In the genomic region with DNA sequence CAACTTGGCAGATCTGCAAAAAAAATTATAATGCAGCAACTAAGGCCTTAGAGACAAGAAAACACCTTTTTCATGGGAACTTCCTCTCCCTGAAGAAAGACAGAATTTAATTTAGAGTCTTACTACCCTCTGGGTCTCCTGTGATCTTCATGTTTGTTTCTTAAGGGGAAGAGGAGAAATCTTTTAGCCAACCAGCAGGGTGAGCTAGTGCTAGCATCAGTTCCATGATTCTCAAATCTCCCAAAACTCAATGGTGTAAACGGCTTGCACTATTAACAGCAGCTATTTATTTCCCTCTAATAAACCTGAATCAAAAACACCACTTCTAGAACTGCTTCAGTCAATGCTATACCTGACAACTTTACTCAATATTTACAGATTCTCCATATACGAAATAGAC, we compare ENCODE assay signal across 8 cellular contexts. TPM values are rescaled to one million over a fixed set of nuclear protein-coding genes. Genes with fewer than 3 reads are reported as not detected.
DNase-seq lines count a peak whose midpoint lies in the region; ATAC-seq and TF ChIP-seq lines count a peak whose summit lies in the region.

No MANE protein-coding gene starts in this region.

- no peaks in the 10 kb centered on the region for H3K27me3 ChIP-seq in MM.1S (replicated peaks; ENCODE audit: insufficient read depth, low read length)
- no peaks in the 10 kb centered on the region for H3K27me3 ChIP-seq in brain microvascular endothelial cell (replicated peaks)

- H3K27ac ChIP-seq in MM.1S (ENCODE audit: low read length) (no peak overlapping the region), brain microvascular endothelial cell (no peak overlapping the region)

- H3K4me3 ChIP-seq in MM.1S (ENCODE audit: low read length) = no peak overlapping the region
- no peak overlapping the region for H3K4me3 ChIP-seq in brain microvascular endothelial cell (ENCODE audit: low read depth, low read length)
- H3K4me3 ChIP-seq in mucosa of descending colon = no peak overlapping the region

- peak; percentile 46 for DNase-seq in ELR (ENCODE audit: low read depth)
- DNase-seq in MM.1S = no peak
- no peak for DNase-seq in brain microvascular endothelial cell
- DNase-seq in mucosa of descending colon = no peak
- no peak for DNase-seq in occipital lobe (lab: John Stamatoyannopoulos, UW)
- DNase-seq in nucleus accumbens (lab: John Stamatoyannopoulos, UW) = no peak

- no peak overlapping the region for H3K4me2 ChIP-seq in MM.1S (ENCODE audit: low read depth, low read length)

- TF ChIP-seq CTCF in MM.1S (IDR thresholded peaks at IDR 0.05; ENCODE audit: low read length) (peak; percentile 37), brain microvascular endothelial cell (IDR thresholded peaks at IDR 0.05; ENCODE audit: low read depth, low read length, missing control alignments) (peak; percentile 60), mucosa of descending colon (IDR thresholded peaks at IDR 0.05) (peak; percentile 15)

- peaks cover 21% of the 10 kb centered on the region; the same call in 1 of the 2 replicates for H3F3A ChIP-seq in MM.1S (ENCODE audit: insufficient read depth, low read length)

- H3K79me2 ChIP-seq in MM.1S (ENCODE audit: low read length) = peaks cover 82% of the 10 kb centered on the region

- 0 out of 2 replicates have a peak, but pooled peaks cover 6% of the 10 kb centered on the region for H3K36me3 ChIP-seq in MM.1S (replicated peaks; ENCODE audit: insufficient read depth, low read length)
- H3K36me3 ChIP-seq in brain microvascular endothelial cell (replicated peaks) = peaks cover 2% of the 10 kb centered on the region
- no peaks in the 10 kb centered on the region for H3K36me3 ChIP-seq in mucosa of descending colon (ENCODE audit: low read depth)

- H3K4me1 ChIP-seq in MM.1S (ENCODE audit: low read length) (peaks cover 30% of the 10 kb centered on the region), mucosa of descending colon (ENCODE audit: low read depth) (peaks cover 35% of the 10 kb centered on the region)

- H3K9me2 ChIP-seq in MM.1S (replicated peaks; ENCODE audit: insufficient read depth, low read length) = no peaks in the 10 kb centered on the region

- no peaks in the 10 kb centered on the region for H3K9me3 ChIP-seq in MM.1S (replicated peaks; ENCODE audit: insufficient read depth, low read length)
- H3K9me3 ChIP-seq in mucosa of descending colon = no peaks in the 10 kb centered on the region

- H4K20me1 ChIP-seq in MM.1S (ENCODE audit: insufficient read depth, low read length) = peaks cover 45% of the 10 kb centered on the region

- no peak overlapping the region for H3K9ac ChIP-seq in MM.1S (ENCODE audit: low read length)

- intact Hi-C loops in mucosa of descending colon (cut with DNase I, micrococcal nuclease) = no loop called here

- no peak for ATAC-seq in mucosa of descending colon
- ATAC-seq in HG03135 (IDR thresholded peaks at IDR 0.05; ENCODE audit: unreplicated experiment) = no peak
- ATAC-seq in esophagus mucosa = no peak

- no peak overlapping the region for H2AFZ ChIP-seq in MM.1S (ENCODE audit: low read length)

- in situ Hi-C loops in brain microvascular endothelial cell (cut with HindIII; ENCODE audit: low pct_ligation_motif_present, low sequenced_read_pairs) = no loop called here

RNA-seq across cellular contexts. Expression of a gene that starts 3.8 kb away (rescaled TPM):
- total RNA-seq in mucosa of descending colon (10 to 100 TPM; 53.7 to 74.2 (median 61.3) TPM), occipital lobe (288 TPM), esophagus mucosa (27.1 TPM)
